Comparison of ENCODE assay signal across 14 cellular contexts in genomic region chr20:52049001-52049731, GRCh38.
A peak's percentile ranks its signal among the peaks of the same experiment; 100 is the strongest.
DNase-seq lines count a peak whose midpoint lies in the region; ATAC-seq and TF ChIP-seq lines count a peak whose summit lies in the region.
"Had no signal": no experiment of that assay in that cellular context is flagged by ENCODE, and none has a peak within 500 bp of the region (broad histone marks: within the 10 kb centered on the region; RNA-seq: fewer than 3 reads in every experiment).

No MANE protein-coding gene starts in this region.

- peaks cover 39% of the 10 kb centered on the region for H3K4me1 Mint-ChIP-seq in stimulated activated naive CD8-positive, alpha-beta T cell treated with anti-CD3 and anti-CD28 coated beads, Interleukin-15, Interleukin-2, amounts not matched to agents 100 ng/mL and 50 ng/mL, for 24 hours (ENCODE audit: low read depth)
- H3K4me1 Mint-ChIP-seq: B cell had no signal

- H3K27ac ChIP-seq in left lung = peak overlapping the region in 1 of 2 donors; percentile 2
- H3K27ac ChIP-seq: esophagus muscularis mucosa, right atrium auricular region, uterus had no signal

- no peak for ATAC-seq in stimulated activated naive CD8-positive, alpha-beta T cell treated with anti-CD3 and anti-CD28 coated beads, Interleukin-15, Interleukin-2, amounts not matched to agents 100 U/mL and 50 U/mL, for 24 hours
- ATAC-seq in left lung = peak; percentile 92

- H3K27me3 Mint-ChIP-seq in stimulated activated naive CD8-positive, alpha-beta T cell treated with anti-CD3 and anti-CD28 coated beads, Interleukin-15, Interleukin-2, amounts not matched to agents 100 ng/mL and 50 ng/mL, for 24 hours = peaks cover 10% of the 10 kb centered on the region
- H3K27me3 Mint-ChIP-seq: B cell had no signal

- no peak overlapping the region for H3K4me3 ChIP-seq in left lung
- H3K4me3 ChIP-seq: esophagus muscularis mucosa, right atrium auricular region, uterus had no signal

- no peak for TF ChIP-seq CTCF in left lung (IDR thresholded peaks at IDR 0.05)

- DNase-seq in stimulated activated naive CD8-positive, alpha-beta T cell treated with anti-CD3 and anti-CD28 coated beads, Interleukin-15, Interleukin-2, amounts not matched to agents 100 U/mL and 50 U/mL, for 24 hours = no peak
- DNase-seq in cerebellar cortex (ENCODE audit: low spot score) = peak; percentile 27
- DNase-seq in left lung = peak in 1 of 2 donors; percentile 46
- no peak for DNase-seq in NCI-H446 treated with DMSO at 0.1 percent for 48 hours (lab: John Stamatoyannopoulos, UW)
- no peak for DNase-seq in NCI-H2029 treated with DMSO at 0.1 percent for 48 hours (lab: John Stamatoyannopoulos, UW)
- DNase-seq in germinal center (ENCODE audit: low spot score) = no peak
- DNase-seq in NCI-H2227 (lab: John Stamatoyannopoulos, UW; ENCODE audit: unreplicated experiment) = no peak
- DNase-seq: aorta, NCI-H1436, uterus had no signal

- peak overlapping the region; percentile 95 for H3K27ac Mint-ChIP-seq in stimulated activated naive CD8-positive, alpha-beta T cell treated with anti-CD3 and anti-CD28 coated beads, Interleukin-15, Interleukin-2, amounts not matched to agents 100 ng/mL and 50 ng/mL, for 24 hours
- H3K27ac Mint-ChIP-seq: B cell had no signal

- peaks cover 0 to 13% of the 10 kb centered on the region in 2 donors for H3K27me3 ChIP-seq in left lung
- H3K27me3 ChIP-seq: esophagus muscularis mucosa, right atrium auricular region, uterus had no signal

- no peaks in the 10 kb centered on the region for H3K36me3 ChIP-seq in left lung
- H3K36me3 ChIP-seq: esophagus muscularis mucosa, right atrium auricular region, uterus had no signal

- peaks cover 6% of the 10 kb centered on the region for H3K36me3 Mint-ChIP-seq in stimulated activated naive CD8-positive, alpha-beta T cell treated with anti-CD3 and anti-CD28 coated beads, Interleukin-15, Interleukin-2, amounts not matched to agents 100 ng/mL and 50 ng/mL, for 24 hours (ENCODE audit: low read depth)

- no peaks in the 10 kb centered on the region for H3K9me3 Mint-ChIP-seq in stimulated activated naive CD8-positive, alpha-beta T cell treated with anti-CD3 and anti-CD28 coated beads, Interleukin-15, Interleukin-2, amounts not matched to agents 100 ng/mL and 50 ng/mL, for 24 hours

- no peaks in the 10 kb centered on the region for H3K9me3 ChIP-seq in left lung
- H3K9me3 ChIP-seq: esophagus muscularis mucosa, right atrium auricular region, uterus had no signal

- intact Hi-C loops in left lung (cut with DNase I) = no loop called here

- no peak overlapping the region for H3K4me3 Mint-ChIP-seq in stimulated activated naive CD8-positive, alpha-beta T cell treated with anti-CD3 and anti-CD28 coated beads, Interleukin-15, Interleukin-2, amounts not matched to agents 100 ng/mL and 50 ng/mL, for 24 hours
- H3K4me3 Mint-ChIP-seq: B cell had no signal

- no peaks in the 10 kb centered on the region for H3K4me1 ChIP-seq in left lung
- H3K4me1 ChIP-seq: esophagus muscularis mucosa, right atrium auricular region, uterus had no signal
